ENCODE assay signal across 9 cellular contexts in the genomic region with DNA sequence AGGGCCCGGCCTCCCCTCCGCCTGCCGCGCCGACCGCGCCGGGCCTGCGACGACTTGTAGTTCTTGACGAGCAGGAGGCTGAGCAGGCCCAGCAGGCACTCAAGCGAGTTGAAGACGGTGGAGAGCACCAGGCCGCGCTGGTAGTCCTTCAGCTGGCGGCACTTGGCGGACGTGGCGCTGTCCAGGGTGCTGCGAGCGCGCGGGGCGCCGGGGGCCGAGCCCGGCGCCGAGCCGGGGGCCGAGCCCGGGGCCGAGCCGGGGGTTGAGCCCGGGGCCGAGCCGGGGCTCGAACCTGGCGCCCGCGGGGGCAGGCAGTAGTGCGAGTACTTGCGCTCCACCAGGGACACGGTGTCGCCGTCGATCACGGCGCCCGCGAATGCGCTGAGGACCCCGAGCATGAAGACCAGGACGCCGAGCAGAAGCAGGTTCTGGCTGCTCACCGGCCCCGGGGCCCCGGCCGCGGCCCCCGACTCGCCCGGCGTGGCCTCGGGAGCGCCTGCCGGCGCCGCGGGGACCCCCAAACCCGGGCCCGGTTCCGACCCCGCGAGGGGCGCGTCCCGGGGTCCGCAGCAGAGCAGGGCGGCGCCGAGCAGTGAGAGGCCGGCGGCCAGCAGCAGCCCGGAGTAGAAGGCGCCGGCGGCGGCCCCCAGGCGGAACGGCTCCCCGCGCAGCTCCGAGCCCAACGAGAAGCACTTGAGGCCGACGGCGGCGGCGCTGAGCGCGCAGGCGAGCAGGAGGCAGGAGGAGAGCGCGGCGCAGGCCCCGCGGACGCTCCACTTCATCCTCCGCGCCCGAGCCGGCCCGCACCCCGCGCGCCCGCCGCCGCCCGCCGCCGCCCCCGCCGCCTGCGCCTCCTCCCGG. TPM values are rescaled to one million over a fixed set of nuclear protein-coding genes. Genes with fewer than 3 reads are reported as not detected.
DNase-seq lines count a peak whose midpoint lies in the region; ATAC-seq and TF ChIP-seq lines count a peak whose summit lies in the region.
"Had no signal": no experiment of that assay in that cellular context is flagged by ENCODE, and none has a peak within 500 bp of the region (broad histone marks: within the 10 kb centered on the region; RNA-seq: fewer than 3 reads in every experiment).

No MANE protein-coding gene starts in this region.

- H3K4me3 ChIP-seq in iPS-15b (ENCODE audit: low read depth, low read length) (peak overlapping the region; percentile 22), testis (peak overlapping the region in 1 of 2 donors; percentile 29)

- ATAC-seq in GM18502 (IDR thresholded peaks at IDR 0.05; ENCODE audit: poor library complexity, unreplicated experiment) = no peak
- ATAC-seq: PC-3 had no signal

- no peak for TF ChIP-seq POLR2A in testis (IDR thresholded peaks at IDR 0.05)

- no peaks in the 10 kb centered on the region for H3K9me3 ChIP-seq in iPS-15b (ENCODE audit: control insufficient read depth, insufficient read depth, low read length)
- H3K9me3 ChIP-seq in testis = no peaks in the 10 kb centered on the region

- TF ChIP-seq CTCF in testis (IDR thresholded peaks at IDR 0.05) = no peak

- no peak overlapping the region for H3K27ac ChIP-seq in testis

- H3K27me3 ChIP-seq in iPS-15b (ENCODE audit: control insufficient read depth, insufficient read depth, low read length) (peaks cover 64% of the 10 kb centered on the region), testis (no peaks in the 10 kb centered on the region)

- peak; percentile 63 for DNase-seq in activated effector memory CD4-positive, alpha-beta T cell treated with anti-CD3 and anti-CD28 coated beads, Interleukin-2, amount 50 U/mL, for 16 hours
- DNase-seq in activated effector memory CD4-positive, alpha-beta T cell treated with Interleukin-2 at 50 U/mL for 16 hours = no peak
- peak; percentile 89 for DNase-seq in astrocyte of the hippocampus (ENCODE audit: low read depth, low spot score)
- DNase-seq in testis = peak; percentile 57
- no peak for DNase-seq in cortex of kidney (lab: John Stamatoyannopoulos, UW)
- no peak for DNase-seq in KG1 (lab: John Stamatoyannopoulos, UW)
- DNase-seq: PC-3 had no signal

- H3K4me1 ChIP-seq in iPS-15b (ENCODE audit: control insufficient read depth, insufficient read depth, low read length) = peaks cover 12% of the 10 kb centered on the region
- no peaks in the 10 kb centered on the region for H3K4me1 ChIP-seq in testis

- no peaks in the 10 kb centered on the region for H3K36me3 ChIP-seq in iPS-15b (ENCODE audit: control insufficient read depth, insufficient read depth, low read length)
- no peaks in the 10 kb centered on the region for H3K36me3 ChIP-seq in testis (ENCODE audit: low read depth, missing control alignments)

- WGBS in testis, 2 donors = 0 to 2% methylated on average over 11 to 68 of the region's 127 CpGs

- no peak overlapping the region for H3K9ac ChIP-seq in iPS-15b (ENCODE audit: low read depth, low read length)

- intact Hi-C loops in testis (cut with DNase I; ENCODE audit: low total_unique reads) = no loop called here

RNA-seq across cellular contexts. Expression of gene TMEM271, which starts 0.6 kb away (rescaled TPM):
- total RNA-seq in testis = 1 to 10 TPM; 1.7 TPM
- polyA plus RNA-seq in testis (ENCODE audit: insufficient read depth, low read depth, low replicate concordance) = 0.37 TPM
- total RNA-seq: PC-3 had no signal

RNA-seq across cellular contexts. Expression of gene PDE6B, which starts 49.9 kb away (rescaled TPM):
- 10 to 100 TPM in 1 of 2 donors, 1 to 10 TPM in 1; 5.9 to 11.4 TPM for total RNA-seq in testis
- 5.9 TPM for polyA plus RNA-seq in testis (ENCODE audit: insufficient read depth, low read depth, low replicate concordance)
- total RNA-seq: PC-3 had no signal

Comparison
In these comparisons a context has a peak if more than half of its experiments do, and no peak if none do; other contexts are left out.
1. DNase-seq: peak in activated effector memory CD4-positive, alpha-beta T cell treated with anti-CD3 and anti-CD28 coated beads, Interleukin-2, amount 50 U/mL, for 16 hours (single experiment), astrocyte of the hippocampus (single experiment) and testis (single experiment); none in activated effector memory CD4-positive, alpha-beta T cell treated with Interleukin-2 at 50 U/mL for 16 hours (single experiment), cortex of kidney (single experiment) and KG1 (single experiment).